Comparison of ENCODE assay signal across 8 cellular contexts in the genomic region with DNA sequence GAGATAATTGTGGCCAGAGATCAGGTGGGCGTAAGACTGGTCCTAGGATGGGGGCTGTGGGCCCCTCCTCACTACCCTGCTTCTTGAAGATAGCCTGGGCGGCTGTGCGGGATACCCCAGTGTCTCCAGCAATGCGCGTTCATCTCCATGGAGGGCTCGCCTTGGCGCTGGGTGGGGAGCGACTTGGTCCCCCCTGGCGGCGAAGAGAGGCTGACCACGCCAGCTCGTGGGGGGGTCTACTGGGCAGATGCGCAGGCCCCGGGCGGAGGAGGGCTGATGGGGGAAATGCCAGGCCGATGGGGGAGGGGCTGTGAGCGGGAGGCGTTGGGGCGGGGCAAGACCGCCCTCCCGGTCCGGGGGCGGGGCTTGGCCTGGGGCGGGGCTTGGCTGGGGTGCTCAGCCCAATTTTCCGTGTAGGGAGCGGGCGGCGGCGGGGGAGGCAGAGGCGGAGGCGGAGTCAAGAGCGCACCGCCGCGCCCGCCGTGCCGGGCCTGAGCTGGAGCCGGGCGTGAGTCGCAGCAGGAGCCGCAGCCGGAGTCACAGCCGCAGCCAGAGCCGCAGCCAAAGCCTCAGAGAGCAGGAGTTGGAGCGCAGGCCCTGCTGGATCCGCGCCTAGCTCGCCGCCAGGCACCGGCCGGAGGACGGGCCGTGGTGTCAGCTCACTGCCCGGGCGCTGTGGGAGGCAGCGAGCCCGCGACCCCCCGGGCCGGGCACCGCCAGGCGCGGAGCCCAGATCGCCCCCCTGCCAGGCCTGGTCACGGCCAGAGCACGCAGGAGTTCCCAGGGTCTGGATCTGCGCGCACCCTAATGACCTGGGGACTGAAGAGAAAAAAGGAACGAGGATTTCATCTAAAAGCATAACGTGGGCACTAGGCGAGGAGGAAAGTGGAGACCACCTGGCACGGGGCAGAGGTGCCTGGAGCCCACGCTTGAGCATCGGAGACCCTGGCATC. TPM values are rescaled to one million over a fixed set of nuclear protein-coding genes. Genes with fewer than 3 reads are reported as not detected.
A peak's percentile ranks its signal among the peaks of the same experiment; 100 is the strongest.
DNase-seq lines count a peak whose midpoint lies in the region; ATAC-seq, FAIRE-seq and TF ChIP-seq lines count a peak whose summit lies in the region.

A gene with protein sequence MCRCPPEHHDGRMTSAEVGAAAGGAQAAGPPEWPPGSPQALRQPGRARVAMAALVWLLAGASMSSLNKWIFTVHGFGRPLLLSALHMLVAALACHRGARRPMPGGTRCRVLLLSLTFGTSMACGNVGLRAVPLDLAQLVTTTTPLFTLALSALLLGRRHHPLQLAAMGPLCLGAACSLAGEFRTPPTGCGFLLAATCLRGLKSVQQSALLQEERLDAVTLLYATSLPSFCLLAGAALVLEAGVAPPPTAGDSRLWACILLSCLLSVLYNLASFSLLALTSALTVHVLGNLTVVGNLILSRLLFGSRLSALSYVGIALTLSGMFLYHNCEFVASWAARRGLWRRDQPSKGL (plus strand): TSS at position 509 of the 953 bp plus-strand sequence. CDS start 670 bp downstream, outside the sequence.

- ATAC-seq in GM18867 (IDR thresholded peaks at IDR 0.05; ENCODE audit: unreplicated experiment) (peak; percentile 68), HG03097 (IDR thresholded peaks at IDR 0.05; ENCODE audit: low FRiP score, unreplicated experiment) (peak; percentile 59)

- dilution Hi-C loops in keratinocyte (cut with MboI; ENCODE audit: extremely low pct_ligation_motif_present, low sequenced_read_pairs) = no loop called here

- peaks cover 28% of the 10 kb centered on the region for H3K79me2 ChIP-seq in ACC112 (ENCODE audit: control insufficient read depth, insufficient read depth, low read length, unreplicated experiment)
- H3K79me2 ChIP-seq in keratinocyte (ENCODE audit: control insufficient read depth, insufficient read depth, low read length) = peaks cover 8% of the 10 kb centered on the region

- peak; percentile 90 for DNase-seq in NCI-H2227 (lab: John Stamatoyannopoulos, UW; ENCODE audit: unreplicated experiment)
- DNase-seq in activated CD4-positive, CD25-positive, alpha-beta regulatory T cell (lab: John Stamatoyannopoulos, UW) = peak; percentile 92 to 96 (median 95)
- peak; percentile 91 for DNase-seq in central memory CD4-positive, alpha-beta T cell
- DNase-seq in keratinocyte (ENCODE audit: low read depth, low spot score) = peak; percentile 48
- peak; percentile 88 to 96 (median 96) for DNase-seq in stimulated activated CD4-positive, alpha-beta T cell treated with anti-CD3 and anti-CD28 coated beads, Interleukin-12 subunit alpha, Interleukin-12 subunit beta, amount 100 ng/mL, for 48 hours (ENCODE audit: low read depth in 2 of 3, low spot score in 1 of 3)

- no peak for FAIRE-seq in keratinocyte (lab: Jason Lieb, UNC)

- no peaks in the 10 kb centered on the region for H3K9me3 ChIP-seq in keratinocyte (ENCODE audit: control insufficient read depth, low read depth, low read length)

- H3K27me3 ChIP-seq in ACC112 (ENCODE audit: insufficient read depth, low read length) (no peaks in the 10 kb centered on the region), keratinocyte (ENCODE audit: control insufficient read depth, extremely low read depth, insufficient read depth, low read length) (no peaks in the 10 kb centered on the region)

- no peak for TF ChIP-seq CTCF in keratinocyte (optimal IDR thresholded peaks at IDR 0.05 in 1 of 3, IDR thresholded peaks at IDR 0.05 in 1 of 3, conservative IDR thresholded peaks at IDR 0.05 in 1 of 3; ENCODE audit: extremely low read depth in 1 of 3, insufficient read depth in 2 of 3, low read length in 3 of 3)

- H3K27ac ChIP-seq in ACC112 (ENCODE audit: low read depth, low read length) = peak within 1 kb of the TSS; percentile 84
- H3K27ac ChIP-seq in keratinocyte (ENCODE audit: control insufficient read depth, insufficient read depth, low read length) = peak within 1 kb of the TSS; percentile 37

- no peaks in the 10 kb centered on the region for H3K9me1 ChIP-seq in keratinocyte (ENCODE audit: control insufficient read depth, extremely low read depth, insufficient read depth, low read length)

- no peaks in the 10 kb centered on the region for H3K36me3 ChIP-seq in ACC112 (ENCODE audit: insufficient read depth, low read length)
- H3K36me3 ChIP-seq in keratinocyte (ENCODE audit: control insufficient read depth in 2 of 2, extremely low read depth in 1 of 2, insufficient read depth in 2 of 2, low read length in 2 of 2) = no peaks in the 10 kb centered on the region

- peak within 1 kb of the TSS; percentile 56 for H2AFZ ChIP-seq in ACC112 (ENCODE audit: low read length, unreplicated experiment)
- H2AFZ ChIP-seq in keratinocyte (ENCODE audit: control insufficient read depth, low read length) = peak within 1 kb of the TSS; percentile 87

- peak within 1 kb of the TSS; percentile 100 for H3K4me2 ChIP-seq in keratinocyte (ENCODE audit: control insufficient read depth, extremely low read depth, insufficient read depth, low read depth, low read length)

- peak within 1 kb of the TSS; percentile 77 for H3K9ac ChIP-seq in keratinocyte (ENCODE audit: control insufficient read depth, extremely low read depth, insufficient read depth, low read length)

- H3K4me1 ChIP-seq in ACC112 (ENCODE audit: control insufficient read depth, insufficient read depth, low read length, unreplicated experiment) (peaks cover 8% of the 10 kb centered on the region), keratinocyte (ENCODE audit: control insufficient read depth, extremely low read depth, insufficient read depth, low read length) (peaks cover 26% of the 10 kb centered on the region)

- H3K4me3 ChIP-seq in ACC112 (ENCODE audit: low read depth, low read length) (peak within 1 kb of the TSS; percentile 93), keratinocyte (ENCODE audit: control insufficient read depth in 2 of 3, extremely low read depth in 1 of 3, insufficient read depth in 2 of 3, low read depth in 1 of 3, low read length in 3 of 3) (peak within 1 kb of the TSS; percentile 44 to 84 (median 70))

- H4K20me1 ChIP-seq in keratinocyte (ENCODE audit: control insufficient read depth, extremely low read depth, insufficient read depth, low read length) = no peaks in the 10 kb centered on the region

RNA-seq across cellular contexts. Expression of the gene that starts here (rescaled TPM):
- polyA plus RNA-seq in keratinocyte = 2.3 to 3.5 TPM (median 2.5 TPM) in 3 replicates
- polyA plus RNA-seq in keratinocyte (2011; ENCODE audit: low read depth) = 1.1 TPM
- 1.4 and 2.5 TPM in 2 replicates for polyA plus RNA-seq in keratinocyte (2011; cell fraction: cytosol; rRNA removed)
- polyA plus RNA-seq in keratinocyte (2011; cell fraction: nucleus; rRNA removed) = 4.0 and 5.1 TPM in 2 replicates
- 3.5 and 3.6 TPM in 2 replicates for polyA plus RNA-seq in keratinocyte (2012; ENCODE audit: low replicate concordance)
- 2.2 to 3.4 TPM (median 2.4 TPM) in 3 replicates for polyA minus RNA-seq in keratinocyte
- 9.0 TPM for polyA minus RNA-seq in keratinocyte (2011; cell fraction: cytosol; rRNA and poly(A)+ RNA removed)
- 5.4 and 5.8 TPM in 2 replicates for polyA minus RNA-seq in keratinocyte (2011; cell fraction: nucleus; rRNA and poly(A)+ RNA removed)

Comparison
In these comparisons a context has a peak if more than half of its experiments do, and no peak if none do; other contexts are left out.
1. Peak in every context shown above with its lines: DNase-seq, ATAC-seq, H3K4me3 ChIP-seq and H3K27ac ChIP-seq.